In the genomic region with DNA sequence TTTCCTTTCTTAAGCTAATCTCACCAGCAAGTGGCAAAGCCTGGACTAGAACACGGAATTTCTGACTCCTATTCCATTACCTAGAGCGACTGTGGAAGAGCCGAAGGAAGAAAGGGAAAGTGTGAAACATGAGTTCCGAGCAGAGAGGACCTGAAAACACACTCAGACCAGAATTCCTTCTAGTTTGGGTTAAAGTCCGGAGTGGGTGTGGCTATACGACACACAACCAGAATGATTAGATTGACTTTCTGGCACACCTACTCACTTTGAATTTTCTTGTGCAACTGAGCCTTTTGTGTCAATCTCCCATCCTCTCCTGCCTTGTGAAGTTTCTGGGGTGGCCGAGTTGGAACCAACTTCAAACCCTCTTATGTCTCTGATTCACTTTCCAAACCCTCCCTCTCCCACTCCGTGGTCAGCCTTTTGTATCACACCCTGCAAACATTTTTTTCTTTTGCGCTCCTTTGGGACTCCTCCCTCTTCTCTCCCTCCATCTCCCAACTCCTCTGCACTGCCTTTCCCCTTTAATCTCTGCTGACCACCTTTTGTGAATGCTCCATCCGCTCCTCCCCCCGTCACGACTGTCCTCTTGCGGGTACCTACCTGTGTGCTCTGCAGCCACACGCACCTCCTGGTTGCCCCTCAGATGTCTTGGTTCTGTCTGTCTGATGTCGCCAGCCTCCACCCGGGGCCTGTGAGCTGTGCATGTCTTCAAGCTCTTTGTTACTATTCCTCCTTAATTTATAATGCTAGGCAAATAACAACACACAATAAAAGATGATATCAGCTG, we compare ENCODE assay signal across 8 cellular contexts.
DNase-seq lines count a peak whose midpoint lies in the region; ATAC-seq, FAIRE-seq and TF ChIP-seq lines count a peak whose summit lies in the region.

No MANE protein-coding gene starts in this region.

- H3K4me3 ChIP-seq in SK-N-SH (ENCODE audit: low read depth in 2 of 2, low read length in 1 of 2): peak overlapping the region; percentile 47 to 67
- peak overlapping the region; percentile 14 to 15 for H3K4me3 ChIP-seq in prostate gland

- peaks cover 29% of the 10 kb centered on the region for H3F3A ChIP-seq in SK-N-SH (replicated peaks; ENCODE audit: insufficient read depth)

- peak; percentile 58 for ATAC-seq in foreskin keratinocyte
- ATAC-seq in HG02870 (IDR thresholded peaks at IDR 0.05; ENCODE audit: unreplicated experiment): no peak

- peak overlapping the region; percentile 85 to 99 for H3K27ac ChIP-seq in SK-N-SH (ENCODE audit: low read depth in 2 of 2, low read length in 1 of 2)
- peak overlapping the region; percentile 42 for H3K27ac ChIP-seq in foreskin keratinocyte
- peak overlapping the region; percentile 20 to 40 for H3K27ac ChIP-seq in prostate gland

- FAIRE-seq in D721Med (lab: Jason Lieb, UNC): no peak

- H3K9me3 ChIP-seq in SK-N-SH: no peaks in the 10 kb centered on the region
- H3K9me3 ChIP-seq in prostate gland: no peaks in the 10 kb centered on the region

- TF ChIP-seq EP300 in SK-N-SH (IDR thresholded peaks at IDR 0.05; ENCODE audit: borderline replicate concordance in 1 of 2, low read depth in 1 of 2, low read length in 1 of 2): no peak

- TF ChIP-seq CTCF in SK-N-SH (IDR thresholded peaks at IDR 0.05) (no peak), foreskin keratinocyte (conservative IDR thresholded peaks at IDR 0.05) (no peak), prostate gland (IDR thresholded peaks at IDR 0.05) (no peak), D721Med (IDR thresholded peaks at IDR 0.05; ENCODE audit: insufficient read depth, missing control alignments) (no peak)

- no peaks in the 10 kb centered on the region for H3K9me2 ChIP-seq in SK-N-SH

- intact Hi-C loops in prostate gland (cut with DNase I): loop anchor here (2.0 to 10.0 kb wide), 4 partner anchors 45 to 548 kb away; no protein-coding TSS in a partner anchor

- peak; percentile 86 for DNase-seq in EH (ENCODE audit: low read depth)
- DNase-seq in SK-N-SH: peak; percentile 16
- peak in 1 of 2 donors; percentile 67 for DNase-seq in foreskin keratinocyte
- no peak for DNase-seq in prostate gland (ENCODE audit: low spot score)
- no peak for DNase-seq in DMS79 treated with DMSO at 0.1 percent for 48 hours (lab: John Stamatoyannopoulos, UW)
- no peak for DNase-seq in A172 (ENCODE audit: low spot score)
- no peak for DNase-seq in D721Med (ENCODE audit: insufficient read length, low spot score)

- H3K4me1 ChIP-seq in SK-N-SH (ENCODE audit: control insufficient read depth in 1 of 2, insufficient read depth in 2 of 2, low read depth in 1 of 2, low read length in 1 of 2): peaks cover 13 to 26% of the 10 kb centered on the region in 2 experiments
- H3K4me1 ChIP-seq in foreskin keratinocyte: peaks cover 28% of the 10 kb centered on the region
- no peaks in the 10 kb centered on the region for H3K4me1 ChIP-seq in prostate gland (replicated peaks)

- H3K79me2 ChIP-seq in SK-N-SH (ENCODE audit: insufficient read depth): peaks cover 54% of the 10 kb centered on the region

- CTCF ChIA-PET in SK-N-SH (lab: Yijun Ruan, JAX): interaction anchor here (0.6 to 4.5 kb wide), 27 partner anchors 8 to 548 kb away, joined by 3 to 63 read pairs (median 5); no protein-coding TSS in a partner anchor

- no peak for TF ChIP-seq POLR2A in prostate gland (IDR thresholded peaks at IDR 0.05)

- no peaks in the 10 kb centered on the region for H4K20me1 ChIP-seq in SK-N-SH (ENCODE audit: insufficient read depth)

- no peak for TF ChIP-seq RAD21 in SK-N-SH (IDR thresholded peaks at IDR 0.05; ENCODE audit: low read length)

- H3K36me3 ChIP-seq in SK-N-SH (replicated peaks in 1 of 2; ENCODE audit: control insufficient read depth in 1 of 2, insufficient read depth in 2 of 2, low read length in 1 of 2): no peaks in the 10 kb centered on the region
- H3K36me3 ChIP-seq in prostate gland: no peaks in the 10 kb centered on the region

- H3K9ac ChIP-seq in SK-N-SH: peak overlapping the region; percentile 80

- no peaks in the 10 kb centered on the region for H3K27me3 ChIP-seq in SK-N-SH (ENCODE audit: insufficient read depth)
- no peaks in the 10 kb centered on the region for H3K27me3 ChIP-seq in foreskin keratinocyte
- no peaks in the 10 kb centered on the region for H3K27me3 ChIP-seq in prostate gland (replicated peaks; ENCODE audit: insufficient read depth)

- H3K4me2 ChIP-seq in SK-N-SH: peak overlapping the region; percentile 90

- POLR2A ChIA-PET in SK-N-SH (lab: Yijun Ruan, JAX): no interaction called here

- WGBS in SK-N-SH (ENCODE audit: low lambda C conversion rate): 27% methylated on average over 16 of the region's 16 CpGs
- 28% methylated on average over 16 of the region's 16 CpGs for WGBS in prostate gland

- peak overlapping the region; percentile 61 for H2AFZ ChIP-seq in SK-N-SH (ENCODE audit: low read depth)

TF ChIP-seq in SK-N-SH, 30 proteins besides CTCF, POLR2A, EP300 and RAD21:
- TF ChIP-seq EZH2phosphoT487 (IDR thresholded peaks at IDR 0.05; ENCODE audit: borderline replicate concordance, low read depth) (no peak), RXRA (IDR thresholded peaks at IDR 0.05; ENCODE audit: borderline replicate concordance, low read depth) (0 out of 2 replicates have a peak, but pooled peaks have one; percentile 4), POLR2AphosphoS5 (IDR thresholded peaks at IDR 0.05; ENCODE audit: low read depth, low read length) (peak; percentile 49; the same call in 1 of the 2 replicates)
TF ChIP-seq in SK-N-SH: peak in this region for 2.

Comparison
In these comparisons a context has a peak if more than half of its experiments do, and no peak if none do; other contexts are left out.
1. DNase-seq: peak in EH (single experiment) and SK-N-SH (single experiment); none in prostate gland (single experiment), DMS79 treated with DMSO at 0.1 percent for 48 hours (single experiment), A172 (single experiment) and D721Med (single experiment).
2. H3K27ac ChIP-seq: peak in every context shown above with its lines; median percentile 92 in SK-N-SH; 42 in foreskin keratinocyte; 30 in prostate gland.